ENCODE assay signal across 21 cellular contexts in genomic region chr4:184064877-184065276, GRCh38.
"Had no signal": no experiment of that assay in that cellular context is flagged by ENCODE, and none has a peak within 500 bp of the region (broad histone marks: within the 10 kb centered on the region; RNA-seq: fewer than 3 reads in every experiment).

No MANE protein-coding gene starts in this region.

- H3K27me3 ChIP-seq: heart left ventricle, suprapubic skin, tibial nerve had no signal

- H3K4me1 ChIP-seq: heart left ventricle, prostate gland, suprapubic skin, tibial nerve had no signal

- H3K36me3 ChIP-seq: heart left ventricle, prostate gland, suprapubic skin had no signal

- FAIRE-seq: endometrium, urothelium cell line had no signal

- H3K4me3 ChIP-seq: heart left ventricle, lung, prostate gland, suprapubic skin, tibial nerve had no signal

- H3K27ac ChIP-seq: heart left ventricle, prostate gland, suprapubic skin, tibial nerve had no signal

- ATAC-seq: activated CD4-positive, alpha-beta T cell treated with anti-CD3 and anti-CD28 coated beads for 36 hours; activated T-cell treated with anti-CD3 and anti-CD28 coated beads, Interleukin-2, amount 50 U/mL, for 72 hours; heart left ventricle; left cardiac atrium; natural killer cell treated with Interleukin-12 subunit alpha and Interleukin-12 subunit beta and Interleukin-15 and Interleukin-18, amount 100 ng/mL, for 72 hours; stimulated activated naive CD8-positive, alpha-beta T cell treated with anti-CD3 and anti-CD28 coated beads, Interleukin-15, amount 100 ng/mL, for 72 hours; T-helper 17 cell had no signal

- H3K9me3 ChIP-seq: heart left ventricle, prostate gland, suprapubic skin, tibial nerve had no signal

- DNase-seq: activated B cell treated with CpG ODN at 0.5 μM for 24 hours; activated CD4-positive, alpha-beta memory T cell treated with anti-CD3 and anti-CD28 coated beads for 36 hours; activated CD4-positive, alpha-beta T cell treated with anti-CD3 and anti-CD28 coated beads for 36 hours; activated effector memory CD4-positive, alpha-beta T cell treated with Interleukin-2 at 50 U/mL for 16 hours; activated naive CD4-positive, alpha-beta T cell treated with anti-CD3 and anti-CD28 coated beads, Interleukin-2, amount 10 ng/mL, durations not matched to agents 7 days and 5 days; activated T-cell treated with anti-CD3 and anti-CD28 coated beads, Interleukin-2, amount 50 U/mL, for 72 hours; amygdala; cerebellar nuclear complex; cortex of kidney; heart left ventricle; islet precursor cell; left cardiac atrium; stimulated activated naive CD8-positive, alpha-beta T cell treated with anti-CD3 and anti-CD28 coated beads, Interleukin-15, amount 100 ng/mL, for 72 hours; T-helper 17 cell had no signal
